1 cellular context compared by ENCODE assay signal in the genomic region with DNA sequence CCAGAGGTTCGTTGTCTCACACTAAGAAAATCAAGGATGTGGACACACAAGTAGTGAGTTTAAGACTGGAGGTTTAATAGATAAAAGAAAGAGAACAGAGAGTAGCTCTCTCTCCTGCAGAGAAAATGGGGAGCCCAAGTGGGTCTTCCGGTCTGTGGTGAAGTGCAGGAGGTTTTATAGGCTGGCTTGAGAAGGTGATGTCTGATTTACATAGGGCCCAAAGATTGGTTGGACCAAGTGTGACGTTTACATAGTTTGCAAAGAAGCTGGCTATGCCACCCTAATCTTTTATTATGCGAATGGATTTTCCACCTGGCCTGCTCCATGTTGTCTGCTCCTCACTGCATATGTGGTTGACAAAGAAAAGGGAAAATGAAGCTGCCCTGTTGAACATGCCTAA.
TF ChIP-seq lines count a peak whose summit lies in the region.

No MANE protein-coding gene starts in this region.

TF ChIP-seq in H1, 55 proteins besides CTCF, POLR2A, EP300 and RAD21 (continued from another document):
- TF ChIP-seq HDAC6 (IDR thresholded peaks at IDR 0.05; ENCODE audit: low read depth, low read length), result no peak
- TF ChIP-seq KDM4A (IDR thresholded peaks at IDR 0.05; ENCODE audit: low read depth, low read length, severe bottlenecking), result no peak
- no peak for TF ChIP-seq SIN3A (conservative IDR thresholded peaks at IDR 0.05 in 1 of 2, IDR thresholded peaks at IDR 0.05 in 1 of 2; ENCODE audit: low read depth in 1 of 2, low read length in 2 of 2)
